In the genomic region with DNA sequence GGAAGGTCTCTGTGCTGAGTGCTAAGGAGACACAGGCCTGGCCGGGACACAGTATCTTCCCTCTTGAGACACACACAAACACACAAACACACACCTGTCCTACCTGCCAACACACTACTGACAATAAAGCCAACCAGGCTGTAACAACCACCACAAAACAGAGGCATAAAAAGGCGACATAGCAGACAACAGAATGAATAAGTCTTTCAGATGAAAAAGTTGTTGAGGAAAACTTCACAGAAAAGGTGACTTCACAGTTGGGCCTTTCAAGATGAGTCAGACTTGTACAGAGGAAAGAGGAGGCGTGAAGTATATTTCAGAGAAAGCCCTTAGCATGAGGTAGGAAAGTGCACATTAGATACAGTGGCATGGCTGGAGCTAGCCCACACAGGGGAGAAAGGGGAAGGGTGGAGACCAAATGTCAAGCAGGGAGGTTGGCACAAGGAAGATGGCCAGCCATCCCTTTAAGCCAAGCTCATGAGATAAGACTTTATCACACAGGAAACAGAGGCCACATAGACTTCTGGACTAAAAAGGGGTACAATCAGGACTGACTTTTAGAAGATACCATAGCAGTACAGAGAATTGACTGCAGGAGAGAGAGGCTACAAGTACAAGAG, we compare ENCODE assay signal across 9 cellular contexts. TPM values are rescaled to one million over a fixed set of nuclear protein-coding genes. Genes with fewer than 3 reads are reported as not detected.
A peak's percentile ranks its signal among the peaks of the same experiment; 100 is the strongest.
DNase-seq lines count a peak whose midpoint lies in the region; ATAC-seq, FAIRE-seq and TF ChIP-seq lines count a peak whose summit lies in the region.
"Had no signal": no experiment of that assay in that cellular context is flagged by ENCODE, and none has a peak within 500 bp of the region (broad histone marks: within the 10 kb centered on the region; RNA-seq: fewer than 3 reads in every experiment).

No MANE protein-coding gene starts in this region.

- no peak for TF ChIP-seq POLR2A in K562 (conservative IDR thresholded peaks at IDR 0.05)
- TF ChIP-seq POLR2A in gastroesophageal sphincter (IDR thresholded peaks at IDR 0.05), result no peak

- no peaks in the 10 kb centered on the region; a peak in 1 of 5 replicates for H3K27me3 ChIP-seq in K562 (ENCODE audit: control insufficient read depth in 2 of 2, insufficient read depth in 2 of 2, low read length in 2 of 2)
- H3K27me3 ChIP-seq in gastroesophageal sphincter, result no peaks in the 10 kb centered on the region

- H3K4me1 ChIP-seq in K562 (replicated peaks in 1 of 2; ENCODE audit: control insufficient read depth in 2 of 2, insufficient read depth in 2 of 2, low read length in 2 of 2) (no peaks in the 10 kb centered on the region), gastroesophageal sphincter (no peaks in the 10 kb centered on the region)

- H3K36me3 ChIP-seq in K562 (ENCODE audit: control insufficient read depth, insufficient read depth, low read length) (no peaks in the 10 kb centered on the region), gastroesophageal sphincter (no peaks in the 10 kb centered on the region)

- FAIRE-seq in K562 (lab: Jason Lieb, UNC), result peak; percentile 26

- in situ Hi-C loops in K562 (cut with MboI), result no loop called here

- no peak overlapping the region for H3K27ac ChIP-seq in K562 (ENCODE audit: extremely low read depth, low read depth, low read length)
- H3K27ac ChIP-seq in gastroesophageal sphincter, result no peak overlapping the region
- H3K27ac ChIP-seq: HL-60 had no signal

- no peaks in the 10 kb centered on the region for H3K27me3 Mint-ChIP-seq in IgD-negative memory B cell

- TF ChIP-seq EP300 in K562 (IDR thresholded peaks at IDR 0.05; ENCODE audit: low read length) (no peak), gastroesophageal sphincter (IDR thresholded peaks at IDR 0.05) (no peak)

- intact Hi-C loops in K562 (cut with micrococcal nuclease), result no loop called here
- intact Hi-C loops in posterior cingulate gyrus (cut with DNase I), result no loop called here
- intact Hi-C loops in posterior vena cava (cut with DNase I), result no loop called here

- no peak overlapping the region for H2AFZ ChIP-seq in K562 (ENCODE audit: low read depth, low read length)

- H3K9me3 Mint-ChIP-seq in IgD-negative memory B cell, result no peaks in the 10 kb centered on the region

- no peaks in the 10 kb centered on the region for H4K20me1 ChIP-seq in K562 (replicated peaks; ENCODE audit: control insufficient read depth, insufficient read depth, low read length)

- peak overlapping the region in 2 of 3 donors; percentile 2 to 12 for H3K27ac Mint-ChIP-seq in IgD-negative memory B cell

- peaks cover 27 to 33% (median 33%) of the 10 kb centered on the region in 3 donors for H3K4me1 Mint-ChIP-seq in IgD-negative memory B cell

- H3K79me2 ChIP-seq in K562 (ENCODE audit: control insufficient read depth, insufficient read depth, low read length), result no peaks in the 10 kb centered on the region

- POLR2A ChIA-PET in K562 (lab: Yijun Ruan, JAX), result interaction anchor here (0.7 kb wide), 1 partner anchor 17 kb away, joined by 3 read pairs; no protein-coding TSS in a partner anchor

- DNase-seq in GM10266 (ENCODE audit: extremely low spot score) (peak; percentile 11), K562 (ENCODE audit: extremely low read depth in 1 of 4, low spot score in 3 of 4) (peak in 1 of 4 experiments; percentile 9), NCI-H2081 treated with DMSO at 0.1 percent for 48 hours (lab: John Stamatoyannopoulos, UW) (no peak), posterior cingulate gyrus (no peak), posterior vena cava (ENCODE audit: low spot score) (no peak)

- H3K4me3 ChIP-seq in K562, result no peak overlapping the region
- no peak overlapping the region for H3K4me3 ChIP-seq in gastroesophageal sphincter

- no peaks in the 10 kb centered on the region for H3K36me3 Mint-ChIP-seq in IgD-negative memory B cell

- no TSS peak for BruUV-seq in K562 (replicated peaks; lab: Mats Ljungman, UMichigan)

- ATAC-seq in GM21529 (IDR thresholded peaks at IDR 0.05; ENCODE audit: unreplicated experiment), result peak; percentile 94
- no peak for ATAC-seq in K562
- no peak for ATAC-seq in gastroesophageal sphincter

- peak overlapping the region in 2 of 4 donors; percentile 45 to 70 for H3K4me3 Mint-ChIP-seq in IgD-negative memory B cell

- no peak for TF ChIP-seq RAD21 in K562 (CRISPR knock-in tag; conservative IDR thresholded peaks at IDR 0.05 in 1 of 2, IDR thresholded peaks at IDR 0.05 in 1 of 2)

- CTCF ChIA-PET in K562 (lab: Yijun Ruan, JAX; ENCODE audit: low intra/inter-chr PET ratio), result no interaction called here

- H3K9me3 ChIP-seq in K562 (replicated peaks; ENCODE audit: control insufficient read depth, insufficient read depth, low read depth, low read length), result no peaks in the 10 kb centered on the region
- H3K9me3 ChIP-seq in gastroesophageal sphincter, result no peaks in the 10 kb centered on the region

- no peak overlapping the region for H3K4me2 ChIP-seq in K562 (ENCODE audit: insufficient read depth, low read length)

- WGBS in K562 (ENCODE audit: insufficient coverage, low coverage, missing lambda C conversion rate), result 0% methylated on average over 3 of the region's 3 CpGs
- 70% methylated on average over 3 of the region's 3 CpGs; no CpG with 5 or more reads in 1 of the 2 donors for WGBS in gastroesophageal sphincter (ENCODE audit: low coverage in 1 of 2), 2 donors

- H3K9ac ChIP-seq in K562 (ENCODE audit: insufficient read depth in 1 of 2, low read depth in 2 of 2, low read length in 2 of 2), result no peak overlapping the region

- no peaks in the 10 kb centered on the region for H3K9me1 ChIP-seq in K562 (ENCODE audit: control insufficient read depth, insufficient read depth, low read length)

- TF ChIP-seq CTCF in GM10266 (IDR thresholded peaks at IDR 0.05; ENCODE audit: control insufficient read depth, insufficient read depth, low read depth, missing control alignments) (no peak), K562 (IDR thresholded peaks at IDR 0.05 in 2 of 3, conservative IDR thresholded peaks at IDR 0.05 in 1 of 3; ENCODE audit: insufficient read depth in 2 of 3, low read depth in 1 of 3, low read length in 3 of 3) (no peak), gastroesophageal sphincter (IDR thresholded peaks at IDR 0.05) (no peak)

TF ChIP-seq in K562, 482 proteins besides CTCF, POLR2A, EP300 and RAD21:
- TF ChIP-seq, protein P1, sequence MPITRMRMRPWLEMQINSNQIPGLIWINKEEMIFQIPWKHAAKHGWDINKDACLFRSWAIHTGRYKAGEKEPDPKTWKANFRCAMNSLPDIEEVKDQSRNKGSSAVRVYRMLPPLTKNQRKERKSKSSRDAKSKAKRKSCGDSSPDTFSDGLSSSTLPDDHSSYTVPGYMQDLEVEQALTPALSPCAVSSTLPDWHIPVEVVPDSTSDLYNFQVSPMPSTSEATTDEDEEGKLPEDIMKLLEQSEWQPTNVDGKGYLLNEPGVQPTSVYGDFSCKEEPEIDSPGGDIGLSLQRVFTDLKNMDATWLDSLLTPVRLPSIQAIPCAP (CRISPR knock-in tag; IDR thresholded peaks at IDR 0.05; ENCODE audit: borderline replicate concordance), result no peak
- TF ChIP-seq TEAD4 (IDR thresholded peaks at IDR 0.05; ENCODE audit: low read length) (peak; percentile 35; the same call in 1 of the 2 replicates), TEAD4 (CRISPR knock-in tag; IDR thresholded peaks at IDR 0.05; ENCODE audit: borderline replicate concordance) (no peak), CBFA2T3 (IDR thresholded peaks at IDR 0.05) (peak; percentile 57), ARID1B (IDR thresholded peaks at IDR 0.05) (peak; percentile 21; the same call in 1 of the 2 replicates)

RNA-seq across cellular contexts. Expression of a gene that starts 54.0 kb away (rescaled TPM):
- polyA plus RNA-seq in IgD-negative memory B cell (18.7 TPM), K562 (2011; rRNA removed) (0.01 and 0.06 TPM in 2 replicates), K562 (2014; fragmentation: Illumina TruSeq; extraction: Trizol) (0.01 and 0.13 TPM in 2 replicates), K562 (2014; fragmentation: Nextera tagmentation; extraction: Ambion mirVana) (not detected), K562 (2014; rRNA removed) (0.53 TPM in 1 of 2 replicates, not detected in the other)
- 0.07 and 0.21 TPM in 2 replicates for total RNA-seq in K562 (2011; cell fraction: chromatin; rRNA removed; ENCODE audit: low replicate concordance)
- total RNA-seq in K562 (2011; cell fraction: nucleolus; rRNA removed), result under 0.01 and 0.33 TPM in 2 replicates
- total RNA-seq in K562 (2011; cell fraction: nucleoplasm; rRNA removed), result 0.73 and 0.92 TPM in 2 replicates
- total RNA-seq in K562 (2014; rRNA removed) (0.04 TPM in 1 of 2 replicates, not detected in the other), K562 (2014; rRNA removed; fragmentation: Illumina TruSeq; extraction: Trizol) (0.04 TPM in 1 of 2 replicates, not detected in the other), K562 (2015; rRNA removed; fragmentation: Illumina TruSeq; extraction: Trizol) (not detected in 2 replicates), K562 (2021) (0.13 and 0.18 TPM in 2 replicates), posterior vena cava (1 to 10 TPM; 1.8 to 1.9 TPM), gastroesophageal sphincter (1 to 10 TPM; 3.5 to 6.1 (median 4.2) TPM)
- polyA plus RNA-seq in K562 (2011; cell fraction: cytosol; rRNA removed), result 0.01 TPM in 1 of 2 replicates, not detected in the other
- 0.03 TPM in 2 replicates for polyA plus RNA-seq in K562 (2011; cell fraction: nucleus; rRNA removed)
- polyA plus RNA-seq in K562 (2012), result 0.03 and 0.06 TPM in 2 replicates
- polyA minus RNA-seq in K562 (2011; rRNA and poly(A)+ RNA removed), result 0.04 and 0.06 TPM in 2 replicates
- 0.10 TPM in 1 of 2 replicates, not detected in the other for polyA minus RNA-seq in K562 (2011; cell fraction: cytosol; rRNA and poly(A)+ RNA removed)
- 0.27 TPM in 1 of 2 replicates, not detected in the other for polyA minus RNA-seq in K562 (2011; cell fraction: nucleus; rRNA and poly(A)+ RNA removed)
